Comparison of ENCODE assay signal across 19 cellular contexts in the genomic region with DNA sequence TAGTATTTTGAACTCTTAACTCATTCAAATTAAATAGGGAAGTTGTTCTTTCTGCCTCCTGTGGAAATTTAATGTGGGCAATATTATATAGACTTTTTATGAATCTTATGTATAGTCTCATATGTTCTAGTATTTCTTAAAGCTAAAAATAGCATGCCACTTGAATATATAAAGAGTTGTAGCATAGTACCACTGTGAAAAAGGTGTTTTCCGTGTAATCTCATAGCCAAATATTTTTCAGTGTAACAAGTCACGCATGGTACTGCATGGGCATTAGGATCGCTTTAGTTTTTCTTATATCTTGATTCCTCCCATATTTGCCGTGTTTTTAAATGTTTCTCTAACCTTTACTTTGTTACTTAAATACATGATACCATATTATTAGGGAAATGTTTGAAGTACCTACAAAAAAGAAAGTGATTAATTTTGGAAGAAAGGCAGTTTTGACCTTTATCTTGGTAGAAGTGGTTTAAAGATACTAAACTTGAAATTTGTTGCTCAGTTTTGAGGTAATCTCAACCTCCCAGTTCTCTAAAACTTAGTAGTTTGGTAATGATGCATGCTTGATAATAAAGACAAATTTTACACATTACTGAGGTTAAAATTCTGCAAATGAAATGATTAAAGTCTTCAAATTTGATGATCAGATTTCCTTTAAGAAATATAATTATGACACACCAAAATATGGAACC.
DNase-seq lines count a peak whose midpoint lies in the region; ATAC-seq, FAIRE-seq and TF ChIP-seq lines count a peak whose summit lies in the region.
"Had no signal": no experiment of that assay in that cellular context is flagged by ENCODE, and none has a peak within 500 bp of the region (broad histone marks: within the 10 kb centered on the region; RNA-seq: fewer than 3 reads in every experiment).

No MANE protein-coding gene starts in this region.

- no peaks in the 10 kb centered on the region for H3K9me3 Mint-ChIP-seq in endodermal cell
- H3K9me3 Mint-ChIP-seq in stimulated activated naive B cell treated with anti-CD40 and anti-IgM and Interleukin-4, amounts not matched to agents 10 μg/mL and 1 μg/mL and 100 μg/mL, for 72 hours = peaks cover 0 to 2% of the 10 kb centered on the region in 2 donors
- H3K9me3 Mint-ChIP-seq: CD8-positive, alpha-beta memory T cell; H9; IgD-negative memory B cell had no signal

- no peak overlapping the region for H3K9ac ChIP-seq in endodermal cell (ENCODE audit: extremely low read depth, low read length, poor library complexity, severe bottlenecking)

- H3K9me3 ChIP-seq in endodermal cell (ENCODE audit: control insufficient read depth, low read length) = no peaks in the 10 kb centered on the region
- H3K9me3 ChIP-seq: BE2C, Caco-2 had no signal

- no peaks in the 10 kb centered on the region for H3K4me1 ChIP-seq in endodermal cell (ENCODE audit: control insufficient read depth, insufficient read depth, low read length)
- H3K4me1 ChIP-seq: Caco-2 had no signal

- H3K27me3 ChIP-seq in endodermal cell (ENCODE audit: control insufficient read depth, insufficient read depth, low read length, poor library complexity, severe bottlenecking) (no peaks in the 10 kb centered on the region), H7 (ENCODE audit: control insufficient read depth, insufficient read depth, low read length) (no peaks in the 10 kb centered on the region)
- H3K27me3 ChIP-seq: BE2C had no signal

- H3K4me3 Mint-ChIP-seq in endodermal cell = no peak overlapping the region
- H3K4me3 Mint-ChIP-seq in stimulated activated naive B cell treated with anti-CD40 and anti-IgM and Interleukin-4, amounts not matched to agents 10 μg/mL and 1 μg/mL and 100 μg/mL, for 72 hours = no peak overlapping the region
- H3K4me3 Mint-ChIP-seq: CD4-positive, CD25-positive, alpha-beta regulatory T cell; CD8-positive, alpha-beta memory T cell; H9; IgD-negative memory B cell had no signal

- H3K36me3 ChIP-seq in endodermal cell (ENCODE audit: control insufficient read depth, insufficient read depth, low read length) = peaks cover 45% of the 10 kb centered on the region
- no peaks in the 10 kb centered on the region; the same call in 1 of the 2 replicates for H3K36me3 ChIP-seq in H7 (replicated peaks; ENCODE audit: control insufficient read depth, insufficient read depth, low read length)
- H3K36me3 ChIP-seq: BE2C had no signal

- peak overlapping the region; percentile 58 for H3K27ac Mint-ChIP-seq in endodermal cell
- H3K27ac Mint-ChIP-seq in stimulated activated naive B cell treated with anti-CD40 and anti-IgM and Interleukin-4, amounts not matched to agents 10 μg/mL and 1 μg/mL and 100 μg/mL, for 72 hours = no peak overlapping the region

- H3K27me3 Mint-ChIP-seq in endodermal cell (ENCODE audit: insufficient read depth) = no peaks in the 10 kb centered on the region
- no peaks in the 10 kb centered on the region for H3K27me3 Mint-ChIP-seq in stimulated activated naive B cell treated with anti-CD40 and anti-IgM and Interleukin-4, amounts not matched to agents 10 μg/mL and 1 μg/mL and 100 μg/mL, for 72 hours
- H3K27me3 Mint-ChIP-seq: CD4-positive, CD25-positive, alpha-beta regulatory T cell; CD8-positive, alpha-beta memory T cell; IgD-negative memory B cell had no signal

- ATAC-seq in HG02870 (IDR thresholded peaks at IDR 0.05; ENCODE audit: unreplicated experiment) = peak; percentile 48
- peak; percentile 80 to 82 for ATAC-seq in stimulated activated naive B cell treated with anti-CD40 and anti-IgM and Interleukin-4, amounts not matched to agents 10 μg/mL and 1 μg/mL and 100 μg/mL, for 72 hours (replicated peaks)
- no peak for ATAC-seq in GM21390 (IDR thresholded peaks at IDR 0.05; ENCODE audit: unreplicated experiment)
- no peak for ATAC-seq in GM19035 (IDR thresholded peaks at IDR 0.05; ENCODE audit: unreplicated experiment)
- ATAC-seq: HepG2 had no signal

- TF ChIP-seq CTCF in endodermal cell (conservative IDR thresholded peaks at IDR 0.05) = no peak

- DNase-seq in GM19239 (ENCODE audit: insufficient read length, low spot score) = no peak
- DNase-seq in endodermal cell = no peak
- DNase-seq in stimulated activated naive B cell treated with anti-CD40 and anti-IgM and Interleukin-4, amounts not matched to agents 10 μg/mL and 1 μg/mL and 100 μg/mL, for 72 hours = no peak
- DNase-seq in H7 = no peak
- DNase-seq: ACHN; C1 segment of cervical spinal cord; Caco-2; CD4-positive, CD25-positive, alpha-beta regulatory T cell; CD8-positive, alpha-beta memory T cell; GOT3; H9; KBM-7 had no signal

- no peak overlapping the region for H3K4me3 ChIP-seq in endodermal cell (ENCODE audit: low read length)
- H3K4me3 ChIP-seq in H7 (ENCODE audit: insufficient read depth, low read depth, low read length) = no peak overlapping the region

- 91 to 93% methylated on average over 3 to 4 of the region's 4 CpGs for WGBS in endodermal cell (ENCODE audit: insufficient coverage in 1 of 2, insufficient read length in 1 of 2), 2 experiments

- H3K4me1 Mint-ChIP-seq in endodermal cell = no peaks in the 10 kb centered on the region
- peaks cover 5 to 27% of the 10 kb centered on the region in 2 donors for H3K4me1 Mint-ChIP-seq in stimulated activated naive B cell treated with anti-CD40 and anti-IgM and Interleukin-4, amounts not matched to agents 10 μg/mL and 1 μg/mL and 100 μg/mL, for 72 hours
- H3K4me1 Mint-ChIP-seq: H9 had no signal

- H3K27ac ChIP-seq in endodermal cell (ENCODE audit: low read depth, low read length) = no peak overlapping the region

- H3K36me3 Mint-ChIP-seq in endodermal cell (ENCODE audit: low read depth) = peaks cover 31% of the 10 kb centered on the region
- H3K36me3 Mint-ChIP-seq in stimulated activated naive B cell treated with anti-CD40 and anti-IgM and Interleukin-4, amounts not matched to agents 10 μg/mL and 1 μg/mL and 100 μg/mL, for 72 hours = peaks cover 8 to 24% of the 10 kb centered on the region in 2 donors

- peak; percentile 68 for FAIRE-seq in GM19239 (lab: Jason Lieb, UNC)
- FAIRE-seq: D721Med, HepG2 had no signal

Comparison
In these comparisons a context has a peak if more than half of its experiments do, and no peak if none do; other contexts are left out.
1. ATAC-seq: peak in HG02870 (single experiment) and stimulated activated naive B cell treated with anti-CD40 and anti-IgM and Interleukin-4, amounts not matched to agents 10 μg/mL and 1 μg/mL and 100 μg/mL, for 72 hours (2 of 2); none in GM21390 (single experiment) and GM19035 (single experiment).